In the genomic region with DNA sequence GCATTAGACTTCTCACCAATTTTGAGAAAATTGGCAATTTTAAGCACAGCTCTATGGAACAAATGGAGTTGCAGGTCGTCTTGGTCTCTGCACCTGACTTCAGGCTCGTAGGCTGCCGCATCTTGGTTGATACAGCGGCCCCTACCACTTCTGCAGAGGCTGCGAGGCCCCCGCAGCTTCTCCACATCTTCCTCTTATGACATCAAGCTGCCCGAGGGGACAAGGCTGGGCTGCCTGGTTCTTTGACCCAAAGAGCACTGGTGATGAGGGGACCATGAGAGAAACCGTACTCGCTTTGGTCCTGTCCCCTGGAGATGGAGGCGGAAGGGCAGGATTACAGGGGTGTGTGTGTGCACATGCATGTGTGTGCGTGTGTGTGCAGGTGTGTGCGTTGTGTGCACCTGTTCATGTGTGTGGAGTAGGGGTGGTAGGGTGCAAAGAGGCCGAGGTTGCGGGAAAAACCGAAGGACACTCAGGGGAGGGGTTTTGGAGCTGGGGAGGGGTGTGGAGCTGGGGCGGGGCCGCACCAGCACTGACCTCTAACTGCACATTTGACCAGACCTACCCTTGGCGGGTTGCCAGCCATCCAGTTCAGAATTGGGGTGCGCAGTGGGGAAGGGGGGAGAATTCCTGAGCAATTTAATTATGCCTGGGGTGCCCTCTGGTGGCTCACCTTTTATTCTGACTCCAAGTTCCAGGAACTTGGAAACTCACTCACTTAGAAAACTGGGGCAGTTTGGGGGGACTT, we compare ENCODE assay signal across 8 cellular contexts.
DNase-seq lines count a peak whose midpoint lies in the region; ATAC-seq and TF ChIP-seq lines count a peak whose summit lies in the region.

No MANE protein-coding gene starts in this region.

- peaks cover 5% of the 10 kb centered on the region for H3K9me3 Mint-ChIP-seq in neural crest cell
- no peaks in the 10 kb centered on the region for H3K9me3 Mint-ChIP-seq in activated CD4-positive, alpha-beta memory T cell treated with anti-CD3 and anti-CD28 coated beads for 36 hours
- H3K9me3 Mint-ChIP-seq in immature natural killer cell = no peaks in the 10 kb centered on the region

- intact Hi-C loops in activated CD4-positive, alpha-beta memory T cell treated with anti-CD3 and anti-CD28 coated beads for 36 hours (cut with micrococcal nuclease) = loop anchor here (1.0 to 10.0 kb wide), 2 partner anchors 106 to 455 kb away; no protein-coding TSS in a partner anchor

- H3K27me3 Mint-ChIP-seq in neural crest cell (ENCODE audit: low read depth) = peaks cover 15% of the 10 kb centered on the region
- H3K27me3 Mint-ChIP-seq in activated CD4-positive, alpha-beta memory T cell treated with anti-CD3 and anti-CD28 coated beads for 36 hours = no peaks in the 10 kb centered on the region
- H3K27me3 Mint-ChIP-seq in immature natural killer cell (ENCODE audit: low read depth in 3 of 3) = peaks cover 2 to 7% (median 4%) of the 10 kb centered on the region in 3 donors

- no peak overlapping the region for H3K4me2 ChIP-seq in Loucy (ENCODE audit: low read depth, low read length, poor library complexity, severe bottlenecking)

- no peak overlapping the region for H3K9ac ChIP-seq in Loucy (ENCODE audit: low read depth, low read length, poor library complexity, severe bottlenecking)

- no peaks in the 10 kb centered on the region for H3K9me2 ChIP-seq in Loucy (replicated peaks; ENCODE audit: low read depth, low read length)

- H3K36me3 ChIP-seq in Loucy (ENCODE audit: insufficient read depth, low read length) = no peaks in the 10 kb centered on the region

- DNase-seq in EH (ENCODE audit: low read depth) (peak; percentile 33), dermis microvascular lymphatic vessel endothelial cell (ENCODE audit: low read depth in 2 of 2) (peak; percentile 7 to 40), neural crest cell (ENCODE audit: low read depth, low spot score) (no peak), immature natural killer cell (no peak), activated gamma-delta T cell (lab: John Stamatoyannopoulos, UW) (no peak)
- no peak for DNase-seq in activated CD4-positive, alpha-beta memory T cell treated with anti-CD3 and anti-CD28 coated beads for 36 hours

- H2AFZ ChIP-seq in Loucy (ENCODE audit: low read length) = no peak overlapping the region

- H3K27ac Mint-ChIP-seq in neural crest cell (ENCODE audit: unreplicated experiment) (no peak overlapping the region), immature natural killer cell (no peak overlapping the region)
- no peak overlapping the region for H3K27ac Mint-ChIP-seq in activated CD4-positive, alpha-beta memory T cell treated with anti-CD3 and anti-CD28 coated beads for 36 hours

- H3K4me3 ChIP-seq in Loucy (ENCODE audit: low read length, poor library complexity, severe bottlenecking) = no peak overlapping the region

- no peaks in the 10 kb centered on the region for H3K27me3 ChIP-seq in Loucy (ENCODE audit: insufficient read depth, low read length, poor library complexity, severe bottlenecking)

- POLR2A ChIA-PET in activated CD4-positive, alpha-beta memory T cell treated with anti-CD3 and anti-CD28 coated beads for 36 hours (lab: Charles Lee) = interaction anchor here (1.1 kb wide), 1 partner anchor 18 kb away, joined by 4 read pairs; no protein-coding TSS in a partner anchor

- TF ChIP-seq CTCF in Loucy (conservative IDR thresholded peaks at IDR 0.05; ENCODE audit: low read length) = peak; percentile 58
- peak; percentile 60 for TF ChIP-seq CTCF in neural crest cell (conservative IDR thresholded peaks at IDR 0.05)

- CTCF ChIA-PET in activated CD4-positive, alpha-beta memory T cell treated with anti-CD3 and anti-CD28 coated beads for 36 hours (lab: Charles Lee) = interaction anchor here (1.3 to 3.1 kb wide), 3 partner anchors 18 to 135 kb away, joined by 5 to 15 read pairs (median 5); a partner anchor contains a TSS

- no peaks in the 10 kb centered on the region for H3K9me3 ChIP-seq in Loucy (ENCODE audit: insufficient read depth, low read depth, low read length)

- no peak for ATAC-seq in GM21360 (IDR thresholded peaks at IDR 0.05; ENCODE audit: unreplicated experiment)

- H3K4me1 Mint-ChIP-seq in neural crest cell = no peaks in the 10 kb centered on the region
- H3K4me1 Mint-ChIP-seq in activated CD4-positive, alpha-beta memory T cell treated with anti-CD3 and anti-CD28 coated beads for 36 hours (ENCODE audit: low read depth) = peaks cover 7% of the 10 kb centered on the region
- H3K4me1 Mint-ChIP-seq in immature natural killer cell = no peaks in the 10 kb centered on the region

- no peaks in the 10 kb centered on the region for H3K79me2 ChIP-seq in Loucy (ENCODE audit: insufficient read depth, low read length)

- H4K20me1 ChIP-seq in Loucy (ENCODE audit: insufficient read depth, low read length, poor library complexity, severe bottlenecking) = no peaks in the 10 kb centered on the region

- H3K36me3 Mint-ChIP-seq in neural crest cell (ENCODE audit: low read depth) (no peaks in the 10 kb centered on the region), immature natural killer cell (no peaks in the 10 kb centered on the region)
- H3K36me3 Mint-ChIP-seq in activated CD4-positive, alpha-beta memory T cell treated with anti-CD3 and anti-CD28 coated beads for 36 hours = no peaks in the 10 kb centered on the region

- H3K4me3 Mint-ChIP-seq in neural crest cell = no peak overlapping the region
- no peak overlapping the region for H3K4me3 Mint-ChIP-seq in activated CD4-positive, alpha-beta memory T cell treated with anti-CD3 and anti-CD28 coated beads for 36 hours
- no peak overlapping the region for H3K4me3 Mint-ChIP-seq in immature natural killer cell

- H3F3A ChIP-seq in Loucy (ENCODE audit: low read depth) = no peaks in the 10 kb centered on the region

- H3K4me1 ChIP-seq in Loucy (ENCODE audit: insufficient read depth, low read length, poor library complexity, severe bottlenecking) = no peaks in the 10 kb centered on the region

Comparison
In these comparisons a context has a peak if more than half of its experiments do, and no peak if none do; other contexts are left out.
1. DNase-seq: peak in EH (single experiment) and dermis microvascular lymphatic vessel endothelial cell (2 of 2); none in neural crest cell (single experiment), activated CD4-positive, alpha-beta memory T cell treated with anti-CD3 and anti-CD28 coated beads for 36 hours (single experiment), immature natural killer cell (0 of 3) and activated gamma-delta T cell (single experiment).